In the genomic region with DNA sequence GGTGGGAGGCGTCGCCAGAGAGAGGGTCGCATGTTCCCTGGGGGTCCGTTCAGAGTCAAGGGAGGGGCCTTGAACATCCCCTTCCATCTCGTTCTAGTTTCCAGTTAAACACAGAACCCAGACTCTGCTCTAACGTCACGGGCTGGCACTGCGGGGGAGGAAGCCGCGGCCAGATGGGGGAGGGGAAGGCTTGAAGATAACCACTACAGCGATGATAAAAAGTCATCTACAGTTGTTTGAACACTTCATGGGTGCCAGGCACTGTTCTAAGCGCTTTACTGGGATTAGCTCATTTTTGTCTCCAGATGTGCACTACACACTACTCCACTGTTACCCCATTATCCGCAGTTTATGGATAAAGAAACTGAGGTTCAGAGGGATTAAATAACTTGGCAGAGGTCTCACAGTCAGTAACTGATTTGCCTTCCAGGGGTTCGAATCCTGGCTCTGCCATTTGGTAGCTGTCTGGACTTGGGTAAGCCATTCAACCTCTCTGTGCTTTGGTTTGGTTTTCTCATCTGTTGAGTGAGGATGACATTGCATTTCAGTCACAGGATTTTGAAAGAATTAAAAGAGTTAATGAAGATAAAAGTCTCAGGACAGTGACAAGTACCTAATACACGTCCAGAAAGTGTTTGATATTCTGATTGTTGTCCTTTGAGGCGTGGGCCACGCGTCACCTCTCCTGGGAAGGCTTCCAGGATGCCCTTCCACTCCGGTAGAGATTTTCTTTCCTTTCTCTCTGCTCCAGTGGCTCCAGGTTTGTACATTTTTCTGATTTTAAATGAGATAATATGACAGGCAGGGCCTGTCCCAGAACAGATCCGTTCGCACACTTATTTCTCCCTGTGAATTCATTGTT, we compare ENCODE assay signal across 8 cellular contexts.
DNase-seq lines count a peak whose midpoint lies in the region; ATAC-seq and TF ChIP-seq lines count a peak whose summit lies in the region.

No MANE protein-coding gene starts in this region.

- no peaks in the 10 kb centered on the region for H3K9me2 ChIP-seq in MM.1S (replicated peaks; ENCODE audit: insufficient read depth, low read length)

- no peak for TF ChIP-seq CTCF in MM.1S (IDR thresholded peaks at IDR 0.05; ENCODE audit: low read length)

- DNase-seq in Ammon's horn (ENCODE audit: low spot score) (peak; percentile 70), MM.1S (no peak), glomerular visceral epithelial cell (ENCODE audit: extremely low spot score) (peak; percentile 41), NCI-H2171 (lab: John Stamatoyannopoulos, UW) (no peak), D341Med (ENCODE audit: low spot score) (no peak)
- peak; percentile 72 for DNase-seq in activated CD8-positive, alpha-beta memory T cell treated with anti-CD3 and anti-CD28 coated beads for 24 hours
- peak; percentile 59 to 69 for DNase-seq in stimulated activated CD4-positive, alpha-beta T cell treated with anti-CD3 and anti-CD28 coated beads, Interleukin-2, amount 100 ng/mL, for 24 hours

- no peak overlapping the region for H3K9ac ChIP-seq in MM.1S (ENCODE audit: low read length)

- H3K4me3 ChIP-seq in MM.1S (ENCODE audit: low read length), result no peak overlapping the region; the same call in 1 of the 2 replicates

- H3F3A ChIP-seq in MM.1S (ENCODE audit: insufficient read depth, low read length), result no peaks in the 10 kb centered on the region

- H3K4me1 ChIP-seq in MM.1S (ENCODE audit: low read length), result no peaks in the 10 kb centered on the region

- no peaks in the 10 kb centered on the region for H4K20me1 ChIP-seq in MM.1S (ENCODE audit: insufficient read depth, low read length)

- H3K36me3 ChIP-seq in MM.1S (replicated peaks; ENCODE audit: insufficient read depth, low read length), result no peaks in the 10 kb centered on the region

- ATAC-seq in HG02798 (IDR thresholded peaks at IDR 0.05; ENCODE audit: poor library complexity, unreplicated experiment), result no peak

- H3K4me2 ChIP-seq in MM.1S (ENCODE audit: low read depth, low read length), result peak overlapping the region; percentile 37; the same call in 1 of the 2 replicates

- no peak overlapping the region for H3K27ac ChIP-seq in MM.1S (ENCODE audit: low read length)

- no peaks in the 10 kb centered on the region for H3K79me2 ChIP-seq in MM.1S (ENCODE audit: low read length)

- H3K9me3 ChIP-seq in MM.1S (replicated peaks; ENCODE audit: insufficient read depth, low read length), result no peaks in the 10 kb centered on the region

- H2AFZ ChIP-seq in MM.1S (ENCODE audit: low read length), result no peak overlapping the region

- no peaks in the 10 kb centered on the region for H3K27me3 ChIP-seq in MM.1S (replicated peaks; ENCODE audit: insufficient read depth, low read length)

Comparison
In these comparisons a context has a peak if more than half of its experiments do, and no peak if none do; other contexts are left out.
1. DNase-seq: peak in Ammon's horn (single experiment), activated CD8-positive, alpha-beta memory T cell treated with anti-CD3 and anti-CD28 coated beads for 24 hours (single experiment), glomerular visceral epithelial cell (single experiment) and stimulated activated CD4-positive, alpha-beta T cell treated with anti-CD3 and anti-CD28 coated beads, Interleukin-2, amount 100 ng/mL, for 24 hours (2 of 2); none in MM.1S (single experiment), NCI-H2171 (single experiment) and D341Med (single experiment).